21 cellular contexts compared by ENCODE assay signal in genomic region chr7:25314094-25314708, GRCh38.
DNase-seq lines count a peak whose midpoint lies in the region; ATAC-seq, FAIRE-seq and TF ChIP-seq lines count a peak whose summit lies in the region.
"Had no signal": no experiment of that assay in that cellular context is flagged by ENCODE, and none has a peak within 500 bp of the region (broad histone marks: within the 10 kb centered on the region; RNA-seq: fewer than 3 reads in every experiment).

No MANE protein-coding gene starts in this region.

- H3K27me3 ChIP-seq in HepG2 (ENCODE audit: control insufficient read depth in 1 of 2, insufficient read depth in 2 of 2, low read length in 2 of 2) (no peaks in the 10 kb centered on the region; a peak in 1 of 5 replicates), transverse colon (no peaks in the 10 kb centered on the region)
- H3K27me3 ChIP-seq: BLaER1, brain microvascular endothelial cell, gastroesophageal sphincter had no signal

- H4K20me1 ChIP-seq in HepG2 (ENCODE audit: insufficient read depth, low read length): no peaks in the 10 kb centered on the region
- H4K20me1 ChIP-seq: BLaER1 had no signal

- no peaks in the 10 kb centered on the region for H3K27me3 Mint-ChIP-seq in osteocyte (ENCODE audit: unreplicated experiment)
- H3K27me3 Mint-ChIP-seq: activated CD8-positive, alpha-beta T cell treated with anti-CD3 and anti-CD28 coated beads for 36 hours; activated T-cell treated with anti-CD3 and anti-CD28 coated beads, Interleukin-2, amount 50 U/mL, for 24 hours had no signal

- no peak overlapping the region for H2AFZ ChIP-seq in HepG2 (ENCODE audit: low read length)

- H3K4me3 ChIP-seq in HepG2 (replicated peaks in 1 of 3; ENCODE audit: insufficient read depth in 1 of 3, low read depth in 2 of 3, low read length in 3 of 3) (no peak overlapping the region), transverse colon (no peak overlapping the region)
- H3K4me3 ChIP-seq: BLaER1, gastroesophageal sphincter had no signal

- TF ChIP-seq POLR2A in HepG2 (IDR thresholded peaks at IDR 0.05; ENCODE audit: insufficient read depth in 1 of 2, low read depth in 2 of 2, low read length in 2 of 2): no peak
- no peak for TF ChIP-seq POLR2A in transverse colon (IDR thresholded peaks at IDR 0.05)

- intact Hi-C loops in HepG2 (cut with micrococcal nuclease; ENCODE audit: unreplicated experiment) (no loop called here), transverse colon (cut with DNase I; ENCODE audit: low total_unique reads) (no loop called here)

- no peak overlapping the region for H3K4me3 Mint-ChIP-seq in osteocyte (ENCODE audit: unreplicated experiment)
- H3K4me3 Mint-ChIP-seq: activated CD8-positive, alpha-beta T cell treated with anti-CD3 and anti-CD28 coated beads for 36 hours; activated T-cell treated with anti-CD3 and anti-CD28 coated beads, Interleukin-2, amount 50 U/mL, for 24 hours had no signal

- no peaks in the 10 kb centered on the region for H3K79me2 ChIP-seq in HepG2 (ENCODE audit: insufficient read depth, low read length)

- BruUV-seq in HepG2 (replicated peaks; lab: Mats Ljungman, UMichigan): no TSS peak

- no peak for FAIRE-seq in HepG2 (lab: Jason Lieb, UNC)

- no peaks in the 10 kb centered on the region for H3K4me1 Mint-ChIP-seq in osteocyte (ENCODE audit: unreplicated experiment)

- H3K36me3 ChIP-seq in HepG2 (replicated peaks in 1 of 2; ENCODE audit: control insufficient read depth in 1 of 2, insufficient read depth in 2 of 2, low read length in 2 of 2) (no peaks in the 10 kb centered on the region), transverse colon (no peaks in the 10 kb centered on the region)
- H3K36me3 ChIP-seq: BLaER1, brain microvascular endothelial cell, gastroesophageal sphincter had no signal

- TF ChIP-seq RAD21 in HepG2 (CRISPR knock-in tag; IDR thresholded peaks at IDR 0.05): no peak

- H3K36me3 Mint-ChIP-seq in osteocyte (ENCODE audit: unreplicated experiment): no peaks in the 10 kb centered on the region

- no peaks in the 10 kb centered on the region for H3K9me3 ChIP-seq in HepG2 (ENCODE audit: low read length)
- no peaks in the 10 kb centered on the region for H3K9me3 ChIP-seq in transverse colon
- H3K9me3 ChIP-seq: BLaER1, gastroesophageal sphincter had no signal

- H3K27ac ChIP-seq in HepG2 (ENCODE audit: extremely low read length, insufficient read depth, low read length): no peak overlapping the region
- H3K27ac ChIP-seq in transverse colon: peak overlapping the region; percentile 71 to 86 (median 74)
- H3K27ac ChIP-seq: BLaER1, brain microvascular endothelial cell, gastroesophageal sphincter had no signal

- TF ChIP-seq CTCF in HepG2 (CRISPR knock-in tag; IDR thresholded peaks at IDR 0.05) (no peak), transverse colon (IDR thresholded peaks at IDR 0.05) (peak in 2 of 5 experiments; percentile 13 to 23), osteocyte (IDR thresholded peaks at IDR 0.05) (no peak)

- POLR2A ChIA-PET in HepG2 (lab: Yijun Ruan, JAX): no interaction called here

- DNase-seq in DMS53 (lab: John Stamatoyannopoulos, UW) (peak; percentile 20), DMS53 treated with DMSO at 0.1 percent for 48 hours (lab: John Stamatoyannopoulos, UW; ENCODE audit: unreplicated experiment) (no peak), SHP77 treated with DMSO at 0.1 percent for 48 hours (lab: John Stamatoyannopoulos, UW) (peak; percentile 76), HepG2 (ENCODE audit: low spot score) (no peak), transverse colon (peak; percentile 26), osteocyte (ENCODE audit: extremely low spot score, unreplicated experiment) (no peak), hippocampal formation (lab: John Stamatoyannopoulos, UW) (no peak), NCI-H524 (lab: John Stamatoyannopoulos, UW) (no peak)
- DNase-seq: activated CD8-positive, alpha-beta T cell treated with anti-CD3 and anti-CD28 coated beads for 36 hours; activated naive CD4-positive, alpha-beta T cell treated with anti-CD3 and anti-CD28 coated beads, Interleukin-2, amount 50 U/mL, for 16 hours; activated T-cell treated with anti-CD3 and anti-CD28 coated beads, Interleukin-2, amount 50 U/mL, for 24 hours; brain microvascular endothelial cell; dermis blood vessel endothelial cell; DMS 273 treated with DMSO at 0.1 percent for 48 hours; erythroblast; left ventricle myocardium superior; NCI-H1436 treated with DMSO at 0.1 percent for 48 hours; NCI-H345; stimulated activated CD4-positive, alpha-beta T cell treated with anti-CD3 and anti-CD28 coated beads, Interleukin-4, amount 100 ng/mL, for 24 hours had no signal

- no peak overlapping the region for H3K27ac Mint-ChIP-seq in osteocyte (ENCODE audit: unreplicated experiment)
- H3K27ac Mint-ChIP-seq: activated CD8-positive, alpha-beta T cell treated with anti-CD3 and anti-CD28 coated beads for 36 hours; activated T-cell treated with anti-CD3 and anti-CD28 coated beads, Interleukin-2, amount 50 U/mL, for 24 hours had no signal

- H3K9me3 Mint-ChIP-seq in osteocyte (ENCODE audit: unreplicated experiment): no peaks in the 10 kb centered on the region
- H3K9me3 Mint-ChIP-seq: activated CD8-positive, alpha-beta T cell treated with anti-CD3 and anti-CD28 coated beads for 36 hours; activated T-cell treated with anti-CD3 and anti-CD28 coated beads, Interleukin-2, amount 50 U/mL, for 24 hours had no signal

- no peak for ATAC-seq in HepG2
- ATAC-seq: activated CD8-positive, alpha-beta T cell treated with anti-CD3 and anti-CD28 coated beads for 36 hours; gastroesophageal sphincter; left ventricle myocardium superior had no signal

- no peak for TF ChIP-seq EP300 in HepG2 (IDR thresholded peaks at IDR 0.05; ENCODE audit: low read depth in 2 of 2, low read length in 2 of 2)
- no peak for TF ChIP-seq EP300 in HepG2 (CRISPR knock-in tag; IDR thresholded peaks at IDR 0.05; ENCODE audit: borderline replicate concordance)
- TF ChIP-seq EP300 in transverse colon (IDR thresholded peaks at IDR 0.05; ENCODE audit: low read depth): no peak

- no peak overlapping the region for H3K9ac ChIP-seq in HepG2 (ENCODE audit: insufficient read depth, low read depth, low read length)
- H3K9ac ChIP-seq: BLaER1 had no signal

- 57% methylated on average over 5 of the region's 5 CpGs for WGBS in HepG2 (ENCODE audit: low lambda C conversion rate)
- WGBS in transverse colon (ENCODE audit: low coverage in 1 of 2), 2 donors: 79 to 87% methylated on average over 3 to 5 of the region's 5 CpGs

- H3K4me1 ChIP-seq in HepG2 (ENCODE audit: insufficient read depth, low read length): no peaks in the 10 kb centered on the region
- H3K4me1 ChIP-seq in transverse colon: peaks cover 6 to 38% (median 15%) of the 10 kb centered on the region in 4 donors
- H3K4me1 ChIP-seq: BLaER1 had no signal

- H3K4me2 ChIP-seq in HepG2 (ENCODE audit: low read depth, low read length): no peak overlapping the region
- H3K4me2 ChIP-seq: BLaER1 had no signal

- in situ Hi-C loops in HepG2 (cut with HindIII; ENCODE audit: extremely low pct_ligation_motif_present, low pct_unique_long_range_greater_than_20kb) (no loop called here), transverse colon (cut with MboI; ENCODE audit: low pct_ligation_motif_present in 1 of 4, low pct_unique_long_range_greater_than_20kb in 1 of 4, low sequenced_read_pairs in 3 of 4) (no loop called here)

- CTCF ChIA-PET in HepG2 (lab: Yijun Ruan, JAX; ENCODE audit: low intra/inter-chr PET ratio, low total read pairs): no interaction called here

TF ChIP-seq in HepG2, 621 proteins besides CTCF, POLR2A, EP300 and RAD21:
- TF ChIP-seq MYNN (CRISPR knock-in tag; IDR thresholded peaks at IDR 0.05; ENCODE audit: low read depth) (no peak), GABPA (IDR thresholded peaks at IDR 0.05; ENCODE audit: low read depth, low read length) (no peak), GABPA (CRISPR knock-in tag; IDR thresholded peaks at IDR 0.05; ENCODE audit: low read depth) (0 out of 2 replicates have a peak, but pooled peaks have one; percentile 8)
TF ChIP-seq in HepG2: peak in this region for 1.

Comparison
In these comparisons a context has a peak if more than half of its experiments do, and no peak if none do; other contexts are left out.
1. DNase-seq: peak in DMS53 (single experiment), SHP77 treated with DMSO at 0.1 percent for 48 hours (single experiment) and transverse colon (single experiment); none in DMS53 treated with DMSO at 0.1 percent for 48 hours (single experiment), HepG2 (single experiment), osteocyte (single experiment), hippocampal formation (0 of 2) and NCI-H524 (0 of 2).